Comparison of ENCODE assay signal across 1 cellular context in genomic region chr4:82421796-82422560, GRCh38.
TF ChIP-seq lines count a peak whose summit lies in the region.

No MANE protein-coding gene starts in this region.

TF ChIP-seq in H1, 55 proteins besides CTCF, POLR2A, EP300 and RAD21:
- TF ChIP-seq POLR2AphosphoS5 (IDR thresholded peaks at IDR 0.05; ENCODE audit: low read depth, low read length) (peak; percentile 87), CHD7 (IDR thresholded peaks at IDR 0.05; ENCODE audit: insufficient replicate concordance, low read length) (no peak)
